Comparison of ENCODE assay signal across 8 cellular contexts in the genomic region with DNA sequence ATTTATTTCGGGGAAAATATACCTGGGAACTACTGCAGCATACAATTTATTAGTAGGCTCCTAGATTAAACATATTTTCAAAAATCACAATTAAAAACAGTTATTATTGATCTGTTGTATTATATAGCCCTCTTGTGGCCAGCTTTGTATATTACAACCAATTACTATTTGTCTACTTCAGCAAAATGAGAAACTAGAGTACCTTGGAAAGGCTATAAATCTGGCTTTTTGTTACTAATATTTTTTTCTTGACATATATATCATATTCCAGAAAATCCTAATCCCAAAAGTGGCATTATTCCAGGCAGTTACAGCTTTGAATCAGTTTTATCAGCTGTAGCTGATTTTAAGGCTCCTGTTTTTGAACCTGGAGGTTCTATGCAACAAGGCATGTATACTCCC.
DNase-seq lines count a peak whose midpoint lies in the region; ATAC-seq and TF ChIP-seq lines count a peak whose summit lies in the region.

No MANE protein-coding gene starts in this region.

- H3K27me3 ChIP-seq in Peyer's patch (no peaks in the 10 kb centered on the region), fibroblast of lung (ENCODE audit: control insufficient read depth, insufficient read depth, low read length) (no peaks in the 10 kb centered on the region)

- H3K36me3 ChIP-seq in Peyer's patch, result peaks cover 0 to 26% (median 0%) of the 10 kb centered on the region in 3 donors
- H3K36me3 ChIP-seq in fibroblast of lung (ENCODE audit: control insufficient read depth, insufficient read depth, low read length), result no peaks in the 10 kb centered on the region

- H3K27ac ChIP-seq in Peyer's patch (no peak overlapping the region), fibroblast of lung (ENCODE audit: insufficient read depth, low read length) (no peak overlapping the region)

- no peak overlapping the region for H3K9ac ChIP-seq in fibroblast of lung (ENCODE audit: insufficient read depth, low read length)

- no peak overlapping the region for H3K4me3 ChIP-seq in Jurkat, Clone E6-1 (ENCODE audit: low read length)
- no peak overlapping the region for H3K4me3 ChIP-seq in Peyer's patch
- H3K4me3 ChIP-seq in fibroblast of lung (replicated peaks in 1 of 4; ENCODE audit: control extremely low read depth in 1 of 4, insufficient read depth in 1 of 4, low read depth in 3 of 4, low read length in 4 of 4), result no peak overlapping the region

- H3K4me2 ChIP-seq in fibroblast of lung (ENCODE audit: extremely low read depth, insufficient read depth, low read length), result no peak overlapping the region

- no peaks in the 10 kb centered on the region for H4K20me1 ChIP-seq in fibroblast of lung (ENCODE audit: control insufficient read depth, extremely low read depth, insufficient read depth, low read length)

- peak; percentile 36 to 75 (median 70) for TF ChIP-seq CTCF in Peyer's patch (IDR thresholded peaks at IDR 0.05)
- peak in 1 of 2 donors; percentile 55 for TF ChIP-seq CTCF in fibroblast of lung (conservative IDR thresholded peaks at IDR 0.05 in 1 of 2, IDR thresholded peaks at IDR 0.05 in 1 of 2; ENCODE audit: low read depth in 1 of 2, low read length in 2 of 2)

- TF ChIP-seq POLR2A in Peyer's patch (IDR thresholded peaks at IDR 0.05), result no peak

- no peak overlapping the region for H2AFZ ChIP-seq in fibroblast of lung (ENCODE audit: low read length)

- H3K4me1 ChIP-seq in Peyer's patch (no peaks in the 10 kb centered on the region), fibroblast of lung (ENCODE audit: control insufficient read depth, extremely low read depth, insufficient read depth, low read length) (no peaks in the 10 kb centered on the region)

- in situ Hi-C loops in Caki2 (cut with HindIII; ENCODE audit: low pct_unique_long_range_greater_than_20kb, low sequenced_read_pairs), result no loop called here

- H3K9me3 ChIP-seq in Peyer's patch, result no peaks in the 10 kb centered on the region
- no peaks in the 10 kb centered on the region for H3K9me3 ChIP-seq in fibroblast of lung (ENCODE audit: control insufficient read depth, insufficient read depth, low read depth, low read length)

- DNase-seq in Caki2 (ENCODE audit: low read depth), result peak; percentile 37
- DNase-seq in Jurkat, Clone E6-1 (ENCODE audit: low read depth, low spot score), result peak; percentile 63
- DNase-seq in Peyer's patch, result no peak
- DNase-seq in fibroblast of lung (ENCODE audit: low read depth in 2 of 2), result peak; percentile 40 to 74
- peak; percentile 20 for DNase-seq in putamen (ENCODE audit: low spot score)

- no peaks in the 10 kb centered on the region for H3K79me2 ChIP-seq in fibroblast of lung (ENCODE audit: control insufficient read depth, insufficient read depth, low read length)

- ATAC-seq in HG03039 (IDR thresholded peaks at IDR 0.05; ENCODE audit: unreplicated experiment) (no peak), HG02981 (IDR thresholded peaks at IDR 0.05; ENCODE audit: unreplicated experiment) (no peak), GM18498 (IDR thresholded peaks at IDR 0.05; ENCODE audit: unreplicated experiment) (no peak)

Comparison
In these comparisons a context has a peak if more than half of its experiments do, and no peak if none do; other contexts are left out.
1. DNase-seq: peak in Caki2 (single experiment), Jurkat, Clone E6-1 (single experiment), fibroblast of lung (2 of 2) and putamen (single experiment); none in Peyer's patch (0 of 3).